1 cellular context compared by ENCODE assay signal in genomic region chr10:21496285-21497176, GRCh38.
A peak's percentile ranks its signal among the peaks of the same experiment; 100 is the strongest.
TF ChIP-seq lines count a peak whose summit lies in the region.

No MANE protein-coding gene starts in this region.

TF ChIP-seq in GM12878, 131 proteins besides CTCF, POLR2A, EP300 and RAD21 (continued from another document):
- TF ChIP-seq EGR1 (IDR thresholded peaks at IDR 0.05; ENCODE audit: borderline replicate concordance in 1 of 2, low read depth in 2 of 2, low read length in 2 of 2) (0 out of 3 replicates have a peak, but pooled peaks of 1 of the 2 experiments have one; percentile 9), TCF7 (IDR thresholded peaks at IDR 0.05; ENCODE audit: borderline replicate concordance) (no peak), BMI1 (IDR thresholded peaks at IDR 0.05; ENCODE audit: borderline replicate concordance) (no peak), NRF1 (conservative IDR thresholded peaks at IDR 0.05; ENCODE audit: low read depth, low read length) (no peak), ZZZ3 (IDR thresholded peaks at IDR 0.05; ENCODE audit: control insufficient read depth, insufficient read length, low read depth) (no peak), IRF4 (IDR thresholded peaks at IDR 0.05; ENCODE audit: low read depth, low read length) (no peak), SREBF1 (IDR thresholded peaks at IDR 0.05; ENCODE audit: low read length) (no peak), SP1 (IDR thresholded peaks at IDR 0.05; ENCODE audit: low read depth, low read length) (no peak), ZNF207 (IDR thresholded peaks at IDR 0.05; ENCODE audit: borderline replicate concordance) (no peak), FOXM1 (IDR thresholded peaks at IDR 0.05; ENCODE audit: low read depth, low read length) (no peak), NKRF (conservative IDR thresholded peaks at IDR 0.05) (no peak; the same call in 1 of the 2 replicates), BCL3 (IDR thresholded peaks at IDR 0.05; ENCODE audit: borderline replicate concordance, insufficient read depth, low read depth, low read length, poor library complexity, severe bottlenecking) (no peak), ATF7 (IDR thresholded peaks at IDR 0.05; ENCODE audit: low read depth) (no peak), JUND (IDR thresholded peaks at IDR 0.05; ENCODE audit: low read depth, low read length) (no peak), ZBED1 (IDR thresholded peaks at IDR 0.05; ENCODE audit: borderline replicate concordance) (no peak), RUNX3 (IDR thresholded peaks at IDR 0.05; ENCODE audit: low read length) (peak; percentile 5; the same call in 1 of the 2 replicates), ZNF274 (IDR thresholded peaks at IDR 0.05; ENCODE audit: insufficient read depth, insufficient read length) (no peak), GATAD2B (conservative IDR thresholded peaks at IDR 0.05; ENCODE audit: low read depth) (peak; percentile 20; the same call in 1 of the 2 replicates), KDM1A (IDR thresholded peaks at IDR 0.05; ENCODE audit: borderline replicate concordance) (no peak), MTA3 (IDR thresholded peaks at IDR 0.05; ENCODE audit: borderline replicate concordance, low read length) (no peak), NR2C1 (IDR thresholded peaks at IDR 0.05) (no peak), BHLHE40 (IDR thresholded peaks at IDR 0.05; ENCODE audit: borderline replicate concordance in 1 of 2, low read depth in 2 of 2, low read length in 1 of 2) (0 out of 4 replicates have a peak, but pooled peaks of 1 of the 2 experiments have one; percentile 18), E2F8 (IDR thresholded peaks at IDR 0.05; ENCODE audit: low read depth, partially characterized antibody) (no peak), JUNB (IDR thresholded peaks at IDR 0.05) (no peak), BRCA1 (IDR thresholded peaks at IDR 0.05; ENCODE audit: low read depth, low read length) (no peak), SMARCA5 (IDR thresholded peaks at IDR 0.05) (0 out of 2 replicates have a peak, but pooled peaks have one; percentile 43), CHD2 (IDR thresholded peaks at IDR 0.05; ENCODE audit: borderline replicate concordance, low read depth, low read length) (no peak; the same call in 1 of the 2 replicates), TAF1 (IDR thresholded peaks at IDR 0.05; ENCODE audit: borderline replicate concordance, low read depth, low read length) (no peak), WRNIP1 (IDR thresholded peaks at IDR 0.05; ENCODE audit: borderline replicate concordance, low read depth, low read length) (no peak), PAX5 (IDR thresholded peaks at IDR 0.05; ENCODE audit: borderline replicate concordance, low read depth, low read length) (no peak), SPI1 (IDR thresholded peaks at IDR 0.05; ENCODE audit: borderline replicate concordance, insufficient read depth, low read depth, low read length) (no peak), NR2F1 (conservative IDR thresholded peaks at IDR 0.05) (peak; percentile 42; the same call in 1 of the 2 replicates), ESRRA (IDR thresholded peaks at IDR 0.05; ENCODE audit: low read length) (no peak), POLR2AphosphoS5 (IDR thresholded peaks at IDR 0.05; ENCODE audit: low read length) (no peak), MYB (IDR thresholded peaks at IDR 0.05; ENCODE audit: borderline replicate concordance, low read depth, low read length) (no peak), IKZF1 (conservative IDR thresholded peaks at IDR 0.05) (peak; percentile 42), ZNF217 (IDR thresholded peaks at IDR 0.05) (no peak), YY1 (IDR thresholded peaks at IDR 0.05; ENCODE audit: low read depth, low read length) (0 out of 2 replicates have a peak, but pooled peaks have one; percentile 7), IRF3 (IDR thresholded peaks at IDR 0.05) (no peak), ZNF622 (IDR thresholded peaks at IDR 0.05) (no peak), ZNF687 (IDR thresholded peaks at IDR 0.05) (no peak)
TF ChIP-seq in GM12878: peak in this region for 10.
